In genomic region chr10:77571490-77571889, GRCh38 we compare ENCODE assay signal across 20 cellular contexts.
DNase-seq lines count a peak whose midpoint lies in the region; ATAC-seq lines count a peak whose summit lies in the region.
"Had no signal": no experiment of that assay in that cellular context is flagged by ENCODE, and none has a peak within 500 bp of the region (broad histone marks: within the 10 kb centered on the region; RNA-seq: fewer than 3 reads in every experiment).

No MANE protein-coding gene starts in this region.

- no peak overlapping the region for H3K4me3 Mint-ChIP-seq in activated T-cell treated with anti-CD3 and anti-CD28 coated beads, Interleukin-2, amount 50 U/mL, for 4 hours
- H3K4me3 Mint-ChIP-seq: activated naive CD8-positive, alpha-beta T cell treated with anti-CD3 and anti-CD28 coated beads, Interleukin-2, amount 10 ng/mL, durations not matched to agents 7 days and 5 days; CD4-positive, alpha-beta memory T cell; T-helper 2 cell treated with Interferon-gamma antibody and Interleukin-4, amounts not matched to agents 5 μg/mL and 100 μg/mL, for 36 hours had no signal

- H3K4me3 ChIP-seq in BLaER1 = no peak overlapping the region
- H3K4me3 ChIP-seq in MG63 = no peak overlapping the region
- H3K4me3 ChIP-seq: breast epithelium, SJSA1, upper lobe of right lung had no signal

- no peaks in the 10 kb centered on the region for H4K20me1 ChIP-seq in BLaER1

- no peaks in the 10 kb centered on the region for H3K36me3 Mint-ChIP-seq in activated T-cell treated with anti-CD3 and anti-CD28 coated beads, Interleukin-2, amount 50 U/mL, for 4 hours (ENCODE audit: insufficient read depth)
- H3K36me3 Mint-ChIP-seq: activated naive CD8-positive, alpha-beta T cell treated with anti-CD3 and anti-CD28 coated beads, Interleukin-2, amount 10 ng/mL, durations not matched to agents 7 days and 5 days; CD4-positive, alpha-beta memory T cell had no signal

- H3K9me3 ChIP-seq in BLaER1 = peaks cover 8% of the 10 kb centered on the region; the same call in 1 of the 2 replicates
- H3K9me3 ChIP-seq in MG63 = peaks cover 3% of the 10 kb centered on the region; the same call in 1 of the 2 replicates
- H3K9me3 ChIP-seq: breast epithelium, SJSA1, upper lobe of right lung had no signal

- no peak overlapping the region for H3K27ac ChIP-seq in BLaER1
- H3K27ac ChIP-seq: breast epithelium, epithelial cell of prostate, SJSA1, upper lobe of right lung had no signal

- H3K9me3 Mint-ChIP-seq in activated T-cell treated with anti-CD3 and anti-CD28 coated beads, Interleukin-2, amount 50 U/mL, for 4 hours = no peaks in the 10 kb centered on the region
- H3K9me3 Mint-ChIP-seq: activated naive CD8-positive, alpha-beta T cell treated with anti-CD3 and anti-CD28 coated beads, Interleukin-2, amount 10 ng/mL, durations not matched to agents 7 days and 5 days; T-helper 2 cell treated with Interferon-gamma antibody and Interleukin-4, amounts not matched to agents 5 μg/mL and 100 μg/mL, for 36 hours had no signal

- peaks cover 2% of the 10 kb centered on the region for H3K27me3 Mint-ChIP-seq in activated T-cell treated with anti-CD3 and anti-CD28 coated beads, Interleukin-2, amount 50 U/mL, for 4 hours (ENCODE audit: low read depth)
- H3K27me3 Mint-ChIP-seq: CD4-positive, alpha-beta memory T cell had no signal

- peaks cover 14% of the 10 kb centered on the region for H3K4me1 ChIP-seq in BLaER1
- H3K4me1 ChIP-seq: breast epithelium, SJSA1, upper lobe of right lung had no signal

- intact Hi-C loops in left colon (cut with DNase I, micrococcal nuclease) = no loop called here

- H3K36me3 ChIP-seq in BLaER1 = no peaks in the 10 kb centered on the region
- peaks cover 11% of the 10 kb centered on the region for H3K36me3 ChIP-seq in MG63
- H3K36me3 ChIP-seq: breast epithelium, SJSA1, upper lobe of right lung had no signal

- H3K4me2 ChIP-seq in BLaER1 = peak overlapping the region; percentile 5

- peak; percentile 49 for DNase-seq in MG63
- DNase-seq in NCI-H446 (lab: John Stamatoyannopoulos, UW) = peak; percentile 42 to 52
- peak in 1 of 2 donors; percentile 67 for DNase-seq in left colon
- DNase-seq in activated T-cell treated with anti-CD3 and anti-CD28 coated beads, Interleukin-2, amount 50 U/mL, for 4 hours = no peak
- no peak for DNase-seq in activated T-cell treated with anti-CD3 and anti-CD28 coated beads for 4 hours
- DNase-seq in iPS-NIHi7 (ENCODE audit: extremely low spot score) = no peak
- DNase-seq: activated naive CD8-positive, alpha-beta T cell treated with anti-CD3 and anti-CD28 coated beads, Interleukin-2, amount 10 ng/mL, durations not matched to agents 7 days and 5 days; CD4-positive, alpha-beta memory T cell; dermis blood vessel endothelial cell; EL; MM.1S; occipital lobe; stimulated activated naive CD8-positive, alpha-beta T cell treated with anti-CD3 and anti-CD28 coated beads, Interleukin-15, Interleukin-2, amounts not matched to agents 100 U/mL and 50 U/mL, for 24 hours; upper lobe of right lung had no signal

- no peak overlapping the region for H3K9ac ChIP-seq in BLaER1

- H3K4me1 Mint-ChIP-seq in activated T-cell treated with anti-CD3 and anti-CD28 coated beads, Interleukin-2, amount 50 U/mL, for 4 hours (ENCODE audit: low read depth) = no peaks in the 10 kb centered on the region
- H3K4me1 Mint-ChIP-seq: activated naive CD8-positive, alpha-beta T cell treated with anti-CD3 and anti-CD28 coated beads, Interleukin-2, amount 10 ng/mL, durations not matched to agents 7 days and 5 days; CD4-positive, alpha-beta memory T cell had no signal

- no peaks in the 10 kb centered on the region for H3K27me3 ChIP-seq in BLaER1
- no peaks in the 10 kb centered on the region for H3K27me3 ChIP-seq in MG63
- H3K27me3 ChIP-seq: breast epithelium, SJSA1, upper lobe of right lung had no signal

- ATAC-seq in left colon (peak; percentile 82), GM21360 (IDR thresholded peaks at IDR 0.05; ENCODE audit: unreplicated experiment) (no peak)
- no peak for ATAC-seq in activated T-cell treated with anti-CD3 and anti-CD28 coated beads, Interleukin-2, amount 50 U/mL, for 4 hours
- ATAC-seq: stimulated activated naive CD8-positive, alpha-beta T cell treated with anti-CD3 and anti-CD28 coated beads, Interleukin-15, Interleukin-2, amounts not matched to agents 100 U/mL and 50 U/mL, for 24 hours; upper lobe of right lung had no signal

Comparison
In these comparisons a context has a peak if more than half of its experiments do, and no peak if none do; other contexts are left out.
1. DNase-seq: peak in MG63 (single experiment) and NCI-H446 (2 of 2); none in activated T-cell treated with anti-CD3 and anti-CD28 coated beads, Interleukin-2, amount 50 U/mL, for 4 hours (single experiment), activated T-cell treated with anti-CD3 and anti-CD28 coated beads for 4 hours (single experiment) and iPS-NIHi7 (single experiment).